ENCODE assay signal across 1 cellular context in genomic region chr9:77563205-77563604, GRCh38.
TF ChIP-seq lines count a peak whose summit lies in the region.

No MANE protein-coding gene starts in this region.

TF ChIP-seq in HepG2, 621 proteins besides CTCF, POLR2A, EP300 and RAD21 (continued from another document):
- TF ChIP-seq ZNF570 (CRISPR knock-in tag; IDR thresholded peaks at IDR 0.05; ENCODE audit: borderline replicate concordance) (no peak), U2AF2 (IDR thresholded peaks at IDR 0.05; ENCODE audit: low read depth, low read length) (no peak)
- TF ChIP-seq, protein P1, sequence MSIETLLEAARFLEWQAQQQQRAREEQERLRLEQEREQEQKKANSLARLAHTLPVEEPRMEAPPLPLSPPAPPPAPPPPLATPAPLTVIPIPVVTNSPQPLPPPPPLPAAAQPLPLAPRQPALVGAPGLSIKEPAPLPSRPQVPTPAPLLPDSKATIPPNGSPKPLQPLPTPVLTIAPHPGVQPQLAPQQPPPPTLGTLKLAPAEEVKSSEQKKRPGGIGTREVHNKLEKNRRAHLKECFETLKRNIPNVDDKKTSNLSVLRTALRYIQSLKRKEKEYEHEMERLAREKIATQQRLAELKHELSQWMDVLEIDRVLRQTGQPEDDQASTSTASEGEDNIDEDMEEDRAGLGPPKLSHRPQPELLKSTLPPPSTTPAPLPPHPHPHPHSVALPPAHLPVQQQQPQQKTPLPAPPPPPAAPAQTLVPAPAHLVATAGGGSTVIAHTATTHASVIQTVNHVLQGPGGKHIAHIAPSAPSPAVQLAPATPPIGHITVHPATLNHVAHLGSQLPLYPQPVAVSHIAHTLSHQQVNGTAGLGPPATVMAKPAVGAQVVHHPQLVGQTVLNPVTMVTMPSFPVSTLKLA (IDR thresholded peaks at IDR 0.05), result no peak
